ENCODE assay signal across 1 cellular context in the genomic region with DNA sequence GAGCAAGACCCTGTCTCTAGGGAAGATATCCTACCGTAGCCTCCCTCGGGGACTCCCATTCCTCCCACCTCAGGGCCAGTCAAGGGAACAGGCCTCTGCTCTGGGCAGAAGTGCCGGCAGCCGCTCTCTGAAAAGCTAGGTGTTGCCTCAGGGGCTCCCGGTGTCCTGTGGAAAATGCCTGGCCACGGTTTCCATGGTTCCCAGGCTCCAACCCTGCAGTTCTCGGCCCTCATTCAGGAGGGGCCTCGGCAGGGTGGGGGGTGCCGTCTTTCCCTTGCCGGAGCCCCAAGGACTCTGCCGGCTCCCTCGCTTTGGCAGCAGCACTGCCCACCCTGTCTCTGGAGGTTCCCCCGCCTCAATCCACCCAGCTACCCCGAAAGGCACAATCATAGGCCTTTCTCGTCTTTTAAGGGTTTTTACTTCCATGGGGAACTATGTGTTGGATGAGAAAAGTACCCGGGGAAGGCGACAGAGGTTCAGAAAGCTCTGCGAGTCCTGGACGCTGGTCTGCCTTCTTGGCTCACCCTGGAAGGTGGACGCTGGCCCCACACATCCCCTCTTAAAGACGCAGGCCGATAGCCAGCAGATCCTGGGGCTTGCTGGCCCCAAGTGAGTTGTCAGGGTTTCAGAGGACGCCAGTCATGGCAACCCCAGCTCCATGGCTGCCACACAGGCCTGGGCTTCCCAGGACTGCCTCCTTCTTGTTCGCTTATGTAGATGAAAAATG.
TF ChIP-seq lines count a peak whose summit lies in the region.

No MANE protein-coding gene starts in this region.

TF ChIP-seq in K562, 482 proteins besides CTCF, POLR2A, EP300 and RAD21:
- TF ChIP-seq RFX1 (IDR thresholded peaks at IDR 0.05), result 0 out of 2 replicates have a peak, but pooled peaks have one; percentile 10
TF ChIP-seq in K562: peak in this region for 1; not testable (repeated sequence) for 481.
